30 cellular contexts compared by ENCODE assay signal in genomic region chr1:173916667-173917066, GRCh38. TPM values are rescaled to one million over a fixed set of nuclear protein-coding genes. Genes with fewer than 3 reads are reported as not detected.
"Had no signal": no experiment of that assay in that cellular context is flagged by ENCODE, and none has a peak within 500 bp of the region (broad histone marks: within the 10 kb centered on the region; RNA-seq: fewer than 3 reads in every experiment).

No MANE protein-coding gene starts in this region.

- H3K27ac Mint-ChIP-seq: dendritic cell treated with granulocyte-macrophage colony-stimulating factor and Interleukin-4, amounts not matched to agents 40 ng/mL and 50 ng/mL, for 4 days; effector memory CD8-positive, alpha-beta T cell; endodermal cell; mesothelial cell of epicardium had no signal

- DNase-seq: colonic mucosa; cortex of kidney; effector CD8-positive, alpha-beta T cell; effector memory CD8-positive, alpha-beta T cell; endodermal cell; erythroblast; esophagus squamous epithelium; foreskin fibroblast; foreskin melanocyte; gastrocnemius medialis; glutamatergic neuron; head of caudate nucleus; heart right ventricle; hippocampal formation; left cardiac atrium; left ventricle myocardium inferior; lower lobe of right lung; mesenchymal stem cell; mucosa of descending colon; naive B cell; naive thymus-derived CD8-positive, alpha-beta T cell had no signal

- H3K36me3 ChIP-seq: colonic mucosa, esophagus squamous epithelium, gastrocnemius medialis, heart right ventricle, left ventricle myocardium inferior, lower lobe of right lung had no signal

- H3K4me3 ChIP-seq: colonic mucosa, esophagus squamous epithelium, gastrocnemius medialis, heart right ventricle, left ventricle myocardium inferior, lower lobe of right lung, mucosa of descending colon had no signal

- H3K27me3 ChIP-seq: colonic mucosa, esophagus squamous epithelium, gastrocnemius medialis, heart right ventricle had no signal

- H3K4me3 Mint-ChIP-seq: dendritic cell treated with granulocyte-macrophage colony-stimulating factor and Interleukin-4, amounts not matched to agents 40 ng/mL and 50 ng/mL, for 4 days; effector memory CD8-positive, alpha-beta T cell; endodermal cell; mesothelial cell of epicardium; naive thymus-derived CD8-positive, alpha-beta T cell had no signal

- H3K9me3 Mint-ChIP-seq: dendritic cell treated with granulocyte-macrophage colony-stimulating factor and Interleukin-4, amounts not matched to agents 40 ng/mL and 50 ng/mL, for 4 days; effector memory CD8-positive, alpha-beta T cell; endodermal cell; naive B cell; naive thymus-derived CD8-positive, alpha-beta T cell had no signal

- H3K9me3 ChIP-seq: colonic mucosa, esophagus squamous epithelium, gastrocnemius medialis, heart right ventricle, left ventricle myocardium inferior, lower lobe of right lung, mucosa of descending colon had no signal

- H3K36me3 Mint-ChIP-seq: mesothelial cell of epicardium; naive B cell; naive thymus-derived CD8-positive, alpha-beta T cell had no signal

- ATAC-seq: effector memory CD8-positive, alpha-beta T cell; esophagus mucosa; gastrocnemius medialis; heart right ventricle; left cardiac atrium; lower lobe of right lung; mucosa of descending colon; naive thymus-derived CD8-positive, alpha-beta T cell had no signal

- H3K4me1 ChIP-seq: colonic mucosa, esophagus squamous epithelium, gastrocnemius medialis, heart right ventricle, left ventricle myocardium inferior, lower lobe of right lung had no signal

- H3K27me3 Mint-ChIP-seq: effector memory CD8-positive, alpha-beta T cell; naive B cell; naive thymus-derived CD8-positive, alpha-beta T cell had no signal

- H3K4me1 Mint-ChIP-seq: endodermal cell; mesothelial cell of epicardium; naive thymus-derived CD8-positive, alpha-beta T cell had no signal

- H3K27ac ChIP-seq: colonic mucosa, epithelial cell of prostate, esophagus squamous epithelium, gastrocnemius medialis, heart right ventricle, left ventricle myocardium inferior, lower lobe of right lung had no signal

RNA-seq across cellular contexts. Expression of gene SERPINC1, which starts 0.5 kb away (rescaled TPM):
- total RNA-seq: dermis microvascular lymphatic vessel endothelial cell, endodermal cell, esophagus squamous epithelium, left ventricle myocardium inferior, lower leg skin, lung microvascular endothelial cell, mesenteric fat pad, mucosa of descending colon, myocyte had no signal
